ENCODE assay signal across 8 cellular contexts in the genomic region with DNA sequence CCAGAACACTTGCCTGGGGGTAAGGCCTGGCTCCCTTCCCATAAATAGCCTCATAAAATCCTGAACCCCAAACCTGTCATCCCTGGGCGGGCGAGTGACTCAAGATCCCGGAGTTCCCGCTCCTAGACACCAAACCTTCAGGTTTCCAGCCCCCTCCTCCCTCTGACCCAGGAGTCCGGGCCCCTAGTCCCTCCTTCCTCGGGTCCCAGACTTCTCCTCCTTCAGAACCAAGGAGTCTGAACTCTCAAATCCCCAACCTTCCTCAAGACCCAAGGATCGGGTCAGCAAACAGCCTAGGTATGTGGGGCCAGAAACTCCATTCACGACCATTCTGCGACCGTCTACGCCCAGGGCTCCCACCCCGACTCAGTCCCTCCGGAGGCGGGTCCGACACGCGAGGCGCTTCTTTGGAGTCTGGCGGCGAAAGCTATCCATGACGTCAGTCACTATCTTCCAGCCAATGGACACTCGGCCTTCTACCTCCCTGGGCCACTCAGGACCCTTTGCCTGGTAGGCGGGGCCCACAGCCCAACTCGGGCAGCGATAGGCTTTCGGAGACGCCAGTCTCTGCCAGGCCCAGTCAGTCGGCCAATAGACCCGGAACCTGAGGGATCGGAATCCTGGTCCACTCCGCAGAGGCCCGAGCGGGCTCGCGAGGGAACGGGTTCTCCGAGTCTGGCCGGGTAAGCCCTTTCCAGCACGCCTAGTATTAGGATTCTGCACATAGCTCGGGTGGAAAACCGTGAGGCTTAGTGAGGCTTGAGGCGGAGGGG. TPM values are rescaled to one million over a fixed set of nuclear protein-coding genes. Genes with fewer than 3 reads are reported as not detected.
DNase-seq lines count a peak whose midpoint lies in the region; ATAC-seq and TF ChIP-seq lines count a peak whose summit lies in the region.

No MANE protein-coding gene starts in this region.

- peak overlapping the region; percentile 95 for H2AFZ ChIP-seq in osteoblast (ENCODE audit: low read length)

- intact Hi-C loops in head of caudate nucleus (cut with DNase I): no loop called here

- H3K36me3 ChIP-seq in osteoblast (ENCODE audit: insufficient read depth, low read length) (no peaks in the 10 kb centered on the region), thoracic aorta (no peaks in the 10 kb centered on the region)

- H3K9me3 ChIP-seq in osteoblast (ENCODE audit: low read depth, low read length) (no peaks in the 10 kb centered on the region), thoracic aorta (no peaks in the 10 kb centered on the region)

- H3K27me3 ChIP-seq in osteoblast (ENCODE audit: insufficient read depth, low read length): no peaks in the 10 kb centered on the region
- no peaks in the 10 kb centered on the region for H3K27me3 ChIP-seq in thoracic aorta (replicated peaks; ENCODE audit: insufficient read depth)

- H3K27me3 Mint-ChIP-seq in activated naive CD8-positive, alpha-beta T cell treated with anti-CD3 and anti-CD28 coated beads, Interleukin-2, amount 10 ng/mL, durations not matched to agents 7 days and 5 days: peaks cover 2% of the 10 kb centered on the region

- H3K4me1 Mint-ChIP-seq in activated naive CD8-positive, alpha-beta T cell treated with anti-CD3 and anti-CD28 coated beads, Interleukin-2, amount 10 ng/mL, durations not matched to agents 7 days and 5 days: peaks cover 29% of the 10 kb centered on the region

- POLR2A ChIA-PET in GM10248 (lab: Yijun Ruan, JAX): interaction anchor here (0.5 to 1.4 kb wide), 4 partner anchors 27 to 312 kb away, joined by 3 to 6 read pairs (median 4); no protein-coding TSS in a partner anchor
- POLR2A ChIA-PET in activated naive CD8-positive, alpha-beta T cell treated with anti-CD3 and anti-CD28 coated beads, Interleukin-2, amount 10 ng/mL, durations not matched to agents 7 days and 5 days (lab: Charles Lee): interaction anchor here (0.9 to 1.5 kb wide), 3 partner anchors 10 to 44 kb away, joined by 3 to 6 read pairs (median 4); no protein-coding TSS in a partner anchor

- peak overlapping the region; percentile 92 for H3K27ac Mint-ChIP-seq in activated naive CD8-positive, alpha-beta T cell treated with anti-CD3 and anti-CD28 coated beads, Interleukin-2, amount 10 ng/mL, durations not matched to agents 7 days and 5 days

- H3K4me3 Mint-ChIP-seq in activated naive CD8-positive, alpha-beta T cell treated with anti-CD3 and anti-CD28 coated beads, Interleukin-2, amount 10 ng/mL, durations not matched to agents 7 days and 5 days: peak overlapping the region; percentile 98

- peak; percentile 95 for ATAC-seq in HG02623 (IDR thresholded peaks at IDR 0.05; ENCODE audit: unreplicated experiment)
- ATAC-seq in activated naive CD8-positive, alpha-beta T cell treated with anti-CD3 and anti-CD28 coated beads, Interleukin-2, amount 10 ng/mL, durations not matched to agents 7 days and 5 days (ENCODE audit: low read depth): peak; percentile 96
- ATAC-seq in thoracic aorta (ENCODE audit: insufficient number of reproducible peaks, low FRiP score, low read depth): peak; percentile 99

- H3K9me3 Mint-ChIP-seq in activated naive CD8-positive, alpha-beta T cell treated with anti-CD3 and anti-CD28 coated beads, Interleukin-2, amount 10 ng/mL, durations not matched to agents 7 days and 5 days: no peaks in the 10 kb centered on the region

- TF ChIP-seq CTCF in GM10248 (IDR thresholded peaks at IDR 0.05; ENCODE audit: control extremely low read depth, extremely low read depth, low read depth, missing control alignments): no peak
- no peak for TF ChIP-seq CTCF in osteoblast (IDR thresholded peaks at IDR 0.05; ENCODE audit: extremely low read depth, low read depth, low read length)
- TF ChIP-seq CTCF in thoracic aorta (IDR thresholded peaks at IDR 0.05): no peak

- peaks cover 7% of the 10 kb centered on the region for H3K36me3 Mint-ChIP-seq in activated naive CD8-positive, alpha-beta T cell treated with anti-CD3 and anti-CD28 coated beads, Interleukin-2, amount 10 ng/mL, durations not matched to agents 7 days and 5 days

- H3K4me1 ChIP-seq in osteoblast (ENCODE audit: insufficient read depth, low read length) (peaks cover 18% of the 10 kb centered on the region), thoracic aorta (ENCODE audit: control insufficient read depth in 1 of 2, low read depth in 2 of 2) (peaks cover 8 to 14% of the 10 kb centered on the region in 2 donors)

- H3K4me2 ChIP-seq in osteoblast (ENCODE audit: insufficient read depth, low read length): peak overlapping the region; percentile 98

- peak overlapping the region; percentile 98 for H3K27ac ChIP-seq in osteoblast (ENCODE audit: low read depth, low read length)
- H3K27ac ChIP-seq in thoracic aorta: peak overlapping the region; percentile 78 to 79

- CTCF ChIA-PET in GM10248 (lab: Yijun Ruan, JAX): interaction anchor here (1.0 to 2.9 kb wide), 9 partner anchors 8 to 288 kb away, joined by 3 to 13 read pairs (median 6); no protein-coding TSS in a partner anchor

- peaks cover 5% of the 10 kb centered on the region for H4K20me1 ChIP-seq in osteoblast (ENCODE audit: insufficient read depth, low read length)

- H3K4me3 ChIP-seq in osteoblast (ENCODE audit: insufficient read depth, low read length) (peak overlapping the region; percentile 74), thoracic aorta (peak overlapping the region; percentile 71)

- H3K79me2 ChIP-seq in osteoblast (ENCODE audit: insufficient read depth, low read length): peaks cover 7% of the 10 kb centered on the region

- peak; percentile 100 for DNase-seq in GM10248 (ENCODE audit: extremely low spot score)
- peak; percentile 98 for DNase-seq in NCI-H1105 treated with DMSO at 0.1 percent for 48 hours (lab: John Stamatoyannopoulos, UW)
- DNase-seq in SKM-1 treated with dmso at 0.1 percent for 144 hours (lab: John Stamatoyannopoulos, UW; ENCODE audit: unreplicated experiment): peak; percentile 81
- peak; percentile 98 for DNase-seq in activated naive CD8-positive, alpha-beta T cell treated with anti-CD3 and anti-CD28 coated beads, Interleukin-2, amount 10 ng/mL, durations not matched to agents 7 days and 5 days
- DNase-seq in head of caudate nucleus: peak; percentile 96 to 99 (median 98)
- peak; percentile 100 for DNase-seq in osteoblast (ENCODE audit: insufficient read length, low spot score, missing footprints)
- peak; percentile 87 for DNase-seq in thoracic aorta (ENCODE audit: low spot score)

RNA-seq across cellular contexts. Expression of a gene that starts 6.6 kb away (rescaled TPM):
- total RNA-seq in activated naive CD8-positive, alpha-beta T cell treated with anti-CD3 and anti-CD28 coated beads, Interleukin-2, amount 10 ng/mL, durations not matched to agents 7 days and 5 days: not detected
- total RNA-seq in osteoblast (not detected in 2 replicates), thoracic aorta (not detected)

RNA-seq across cellular contexts. Expression of a gene that starts 30.5 kb away (rescaled TPM):
- total RNA-seq in activated naive CD8-positive, alpha-beta T cell treated with anti-CD3 and anti-CD28 coated beads, Interleukin-2, amount 10 ng/mL, durations not matched to agents 7 days and 5 days: 10 to 100 TPM; 34.6 to 35.1 TPM
- total RNA-seq in osteoblast (1.8 and 2.7 TPM in 2 replicates), thoracic aorta (1 to 10 TPM; 4.5 to 7.3 TPM)

RNA-seq across cellular contexts. Expression of a gene that starts 46.0 kb away (rescaled TPM):
- not detected for total RNA-seq in activated naive CD8-positive, alpha-beta T cell treated with anti-CD3 and anti-CD28 coated beads, Interleukin-2, amount 10 ng/mL, durations not matched to agents 7 days and 5 days
- total RNA-seq in osteoblast (not detected in 2 replicates), thoracic aorta (1 to 10 TPM in 1 of 2 donors, not detected in 1; 1.6 TPM)

Comparison
In these comparisons a context has a peak if more than half of its experiments do, and no peak if none do; other contexts are left out.
1. Peak in every context shown above with its lines: DNase-seq, ATAC-seq, H3K4me3 ChIP-seq and H3K27ac ChIP-seq.